Comparison of ENCODE assay signal across 15 cellular contexts in the genomic region with DNA sequence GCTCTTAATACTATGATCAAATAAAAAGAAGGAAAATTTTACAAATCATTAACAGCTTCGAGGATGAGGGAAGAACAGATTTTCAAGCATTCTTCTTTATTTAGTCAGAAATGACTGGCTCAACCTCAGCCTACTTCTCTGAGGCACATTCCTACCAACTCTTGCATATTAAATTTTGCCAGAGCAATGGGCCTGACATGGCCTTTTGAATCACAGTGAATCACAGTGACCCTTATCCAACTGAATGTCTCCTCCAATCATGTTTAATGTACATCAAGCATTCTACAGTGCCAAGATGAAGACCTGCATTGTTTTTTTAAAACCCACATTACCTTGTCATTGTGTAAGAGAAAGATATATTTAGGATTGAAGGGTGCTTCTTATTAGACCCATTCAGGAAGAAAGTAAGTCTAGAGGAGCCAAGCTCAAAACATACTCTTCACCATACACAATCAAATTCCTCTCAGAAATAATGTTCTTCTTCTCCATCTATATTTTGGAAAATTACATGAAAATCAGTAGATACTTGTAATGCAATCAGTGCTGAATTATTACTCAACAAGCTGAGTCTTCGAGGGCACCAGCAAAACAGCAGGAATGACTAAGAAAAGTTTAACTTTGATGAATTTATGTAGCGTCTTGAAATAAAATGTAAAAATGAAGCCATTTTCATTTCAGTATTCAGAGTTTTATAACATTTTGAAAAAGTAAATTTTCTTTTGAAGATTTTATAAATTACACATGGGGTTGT. TPM values are rescaled to one million over a fixed set of nuclear protein-coding genes. Genes with fewer than 3 reads are reported as not detected.
DNase-seq lines count a peak whose midpoint lies in the region; ATAC-seq, FAIRE-seq and TF ChIP-seq lines count a peak whose summit lies in the region.
"Had no signal": no experiment of that assay in that cellular context is flagged by ENCODE, and none has a peak within 500 bp of the region (broad histone marks: within the 10 kb centered on the region; RNA-seq: fewer than 3 reads in every experiment).

No MANE protein-coding gene starts in this region.

- POLR2A ChIA-PET in AG04450 (lab: Yijun Ruan, JAX) = no interaction called here

- no peaks in the 10 kb centered on the region for H3K36me3 ChIP-seq in mammary epithelial cell (ENCODE audit: insufficient read depth, low read length)
- H3K36me3 ChIP-seq in left lung = peaks cover 0 to 21% of the 10 kb centered on the region in 2 donors
- H3K36me3 ChIP-seq: BLaER1, thyroid gland had no signal

- FAIRE-seq in HTR-8/SVneo (lab: Jason Lieb, UNC) = no peak

- H3K36me3 Mint-ChIP-seq in mesothelial cell of epicardium = peaks cover 28% of the 10 kb centered on the region

- H3K4me2 ChIP-seq in mammary epithelial cell (ENCODE audit: insufficient read depth, low read depth, low read length) = peak overlapping the region; percentile 39
- H3K4me2 ChIP-seq: BLaER1 had no signal

- no peaks in the 10 kb centered on the region for H3K4me1 Mint-ChIP-seq in mesothelial cell of epicardium
- H3K4me1 Mint-ChIP-seq: memory B cell had no signal

- H2AFZ ChIP-seq in mammary epithelial cell (ENCODE audit: low read depth, low read length) = no peak overlapping the region

- dilution Hi-C loops in mammary epithelial cell (cut with HindIII; ENCODE audit: low sequenced_read_pairs) = no loop called here

- CTCF ChIA-PET in AG04450 (lab: Charles Lee) = interaction anchor here (1.0 to 1.9 kb wide), 4 partner anchors 11 to 166 kb away, joined by 3 to 11 read pairs (median 4); no protein-coding TSS in a partner anchor
- CTCF ChIA-PET in mammary epithelial cell (lab: Charles Lee; ENCODE audit: low non-redundant PET) = interaction anchor here (0.6 to 1.0 kb wide), 2 partner anchors 11 to 166 kb away, joined by 5 to 9 read pairs; no protein-coding TSS in a partner anchor

- H3K27ac ChIP-seq in AG04450 (ENCODE audit: low read depth, low read length) (no peak overlapping the region), mammary epithelial cell (ENCODE audit: insufficient read depth, low read depth, low read length) (peak overlapping the region; percentile 72), left lung (no peak overlapping the region)
- H3K27ac ChIP-seq: BLaER1, thyroid gland had no signal

- in situ Hi-C loops in mammary epithelial cell (cut with MboI; ENCODE audit: low sequenced_read_pairs in 2 of 2) = no loop called here

- no peaks in the 10 kb centered on the region for H4K20me1 ChIP-seq in mammary epithelial cell (ENCODE audit: insufficient read depth, low read length)
- H4K20me1 ChIP-seq: BLaER1 had no signal

- H3K4me1 ChIP-seq in mammary epithelial cell (ENCODE audit: insufficient read depth, low read length) (peaks cover 14% of the 10 kb centered on the region), left lung (no peaks in the 10 kb centered on the region)
- H3K4me1 ChIP-seq: BLaER1, thyroid gland had no signal

- TF ChIP-seq CTCF in AG04450 (IDR thresholded peaks at IDR 0.05; ENCODE audit: low read depth, low read length) (no peak), mammary epithelial cell (conservative IDR thresholded peaks at IDR 0.05 in 1 of 2, IDR thresholded peaks at IDR 0.05 in 1 of 2; ENCODE audit: extremely low read depth in 1 of 2, insufficient read depth in 1 of 2, low read depth in 1 of 2, low read length in 2 of 2) (no peak), left lung (IDR thresholded peaks at IDR 0.05) (no peak), mesothelial cell of epicardium (IDR thresholded peaks at IDR 0.05; ENCODE audit: unreplicated experiment) (no peak)

- DNase-seq in AG04450 (ENCODE audit: low read depth, low spot score) (peak; percentile 23), HTR-8/SVneo (ENCODE audit: insufficient read length, low spot score) (peak; percentile 18), mammary epithelial cell (peak; percentile 84), left lung (no peak), NCI-H2227 (lab: John Stamatoyannopoulos, UW; ENCODE audit: unreplicated experiment) (no peak), mesothelial cell of epicardium (ENCODE audit: low spot score in 2 of 2, unreplicated experiment in 2 of 2) (no peak), NCI-H748 (lab: John Stamatoyannopoulos, UW; ENCODE audit: unreplicated experiment) (no peak), iPS-NIHi11 (ENCODE audit: low spot score) (no peak)
- DNase-seq: activated CD4-positive, alpha-beta T cell treated with anti-CD3 and anti-CD28 coated beads, Interleukin-2, amount 50 U/mL, for 4 hours; GDM1; NCI-H2029; thyroid gland had no signal

- H3K4me3 ChIP-seq in AG04450 (ENCODE audit: low read depth, low read length) = no peak overlapping the region
- no peak overlapping the region for H3K4me3 ChIP-seq in mammary epithelial cell (replicated peaks in 1 of 3; ENCODE audit: insufficient read depth in 1 of 3, low read depth in 2 of 3, low read length in 3 of 3)
- H3K4me3 ChIP-seq in left lung = no peak overlapping the region
- H3K4me3 ChIP-seq: BLaER1, thyroid gland had no signal

- H3K4me3 Mint-ChIP-seq in mesothelial cell of epicardium = no peak overlapping the region
- H3K4me3 Mint-ChIP-seq: memory B cell had no signal

- H3K27ac Mint-ChIP-seq in mesothelial cell of epicardium = no peak overlapping the region
- H3K27ac Mint-ChIP-seq: activated T-helper 2 cell treated with anti-CD3 and anti-CD28 coated beads, Interferon-gamma antibody, Interleukin-2, Interleukin-4, amounts not matched to agents 10 μg/mL and 5 μg/mL and 100 μg/mL, durations not matched to agents 14 hours and 24 hours and 36 hours; memory B cell had no signal

- H3K9me3 Mint-ChIP-seq in mesothelial cell of epicardium = peaks cover 34% of the 10 kb centered on the region

- H3K27me3 ChIP-seq in AG04450 (ENCODE audit: control insufficient read depth, insufficient read depth, low read length) (no peaks in the 10 kb centered on the region), mammary epithelial cell (ENCODE audit: insufficient read depth, low read length) (no peaks in the 10 kb centered on the region), left lung (no peaks in the 10 kb centered on the region)
- H3K27me3 ChIP-seq: BLaER1, thyroid gland had no signal

- no peaks in the 10 kb centered on the region for H3K79me2 ChIP-seq in mammary epithelial cell (ENCODE audit: insufficient read depth, low read length)

- no peaks in the 10 kb centered on the region for H3K27me3 Mint-ChIP-seq in mesothelial cell of epicardium (ENCODE audit: low read depth)
- H3K27me3 Mint-ChIP-seq: memory B cell had no signal

- no TSS peak for BruUV-seq in mammary epithelial cell (replicated peaks; lab: Mats Ljungman, UMichigan)

- peak; percentile 76 for ATAC-seq in left lung

- no peak overlapping the region for H3K9ac ChIP-seq in mammary epithelial cell (ENCODE audit: insufficient read depth, low read length)
- H3K9ac ChIP-seq: BLaER1 had no signal

- 33% methylated on average over 3 of the region's 3 CpGs for WGBS in mammary epithelial cell (ENCODE audit: low coverage, missing lambda C conversion rate)

- intact Hi-C loops in mammary epithelial cell (cut with micrococcal nuclease) = no loop called here
- intact Hi-C loops in left lung (cut with DNase I) = no loop called here

- H3K9me3 ChIP-seq in AG04450 (ENCODE audit: control insufficient read depth, insufficient read depth, low read length) = no peaks in the 10 kb centered on the region
- H3K9me3 ChIP-seq in mammary epithelial cell (replicated peaks; ENCODE audit: insufficient read depth, low read length) = no peaks in the 10 kb centered on the region
- H3K9me3 ChIP-seq in left lung = peaks cover 0 to 20% of the 10 kb centered on the region in 2 donors
- H3K9me3 ChIP-seq: thyroid gland had no signal

RNA-seq across cellular contexts. Expression of gene MOXD1, which starts 44.1 kb away (rescaled TPM):
- polyA plus RNA-seq in AG04450 (2011; rRNA removed) = 55.9 and 67.5 TPM in 2 replicates
- 15.5 and 22.3 TPM in 2 replicates for polyA minus RNA-seq in AG04450 (2011; rRNA and poly(A)+ RNA removed)
- total RNA-seq in mammary epithelial cell = 10 to 100 TPM in 1 of 2 donors, 1 to 10 TPM in 1; 3.6 to 14.0 TPM
- polyA plus RNA-seq in mammary epithelial cell = 2.8 TPM
- polyA minus RNA-seq in mammary epithelial cell = not detected
- 100 to 1,000 TPM in 1 of 2 donors, 10 to 100 TPM in 1; 49.5 to 106 TPM for total RNA-seq in left lung
- total RNA-seq in mesothelial cell of epicardium = 110 to 113 TPM (median 111 TPM) in 3 replicates
- total RNA-seq: activated T-helper 2 cell treated with anti-CD3 and anti-CD28 coated beads, Interferon-gamma antibody, Interleukin-2, Interleukin-4, amounts not matched to agents 10 μg/mL and 5 μg/mL and 100 μg/mL, durations not matched to agents 14 hours and 24 hours and 36 hours had no signal

Comparison
In these comparisons a context has a peak if more than half of its experiments do, and no peak if none do; other contexts are left out.
1. DNase-seq: peak in AG04450 (single experiment), HTR-8/SVneo (single experiment) and mammary epithelial cell (single experiment); none in left lung (0 of 2), NCI-H2227 (single experiment), mesothelial cell of epicardium (0 of 2), NCI-H748 (single experiment) and iPS-NIHi11 (single experiment).